Comparison of ENCODE assay signal across 26 cellular contexts in genomic region chrX:129724767-129725166, GRCh38. TPM values are rescaled to one million over a fixed set of nuclear protein-coding genes. Genes with fewer than 3 reads are reported as not detected.
DNase-seq lines count a peak whose midpoint lies in the region; ATAC-seq and TF ChIP-seq lines count a peak whose summit lies in the region.
"Had no signal": no experiment of that assay in that cellular context is flagged by ENCODE, and none has a peak within 500 bp of the region (broad histone marks: within the 10 kb centered on the region; RNA-seq: fewer than 3 reads in every experiment).

No MANE protein-coding gene starts in this region.

- DNase-seq in T-helper 1 cell (no peak), endodermal cell (peak; percentile 37), lower lobe of right lung (no peak), sigmoid colon (no peak)
- DNase-seq: Calu3, H7, KBM-7, MM.1S, NCI-H1048, NCI-H1417, NCI-H1694, NCI-H2029 treated with DMSO at 0.1 percent for 48 hours, NCI-H2227 treated with DMSO at 0.1 percent for 48 hours, NCI-H526 treated with DMSO at 0.1 percent for 48 hours, PC-9, SJCRH30 had no signal

- intact Hi-C loops in lower lobe of right lung (cut with DNase I): no loop called here
- intact Hi-C loops in sigmoid colon (cut with DNase I): no loop called here

- no peak for TF ChIP-seq POLR2A in sigmoid colon (IDR thresholded peaks at IDR 0.05)

- H3K4me3 ChIP-seq in endodermal cell (ENCODE audit: low read length) (no peak overlapping the region), lower lobe of right lung (no peak overlapping the region), sigmoid colon (no peak overlapping the region)
- H3K4me3 ChIP-seq: PC-9, SJCRH30 had no signal

- no peak for TF ChIP-seq EP300 in sigmoid colon (IDR thresholded peaks at IDR 0.05)

- WGBS in endodermal cell (ENCODE audit: insufficient coverage in 1 of 2, insufficient read length in 1 of 2), 2 experiments: 93% methylated on average over 4 of the region's 4 CpGs; no CpG with 5 or more reads in 1 of the 2 experiments
- 72 to 84% methylated on average over 4 of the region's 4 CpGs for WGBS in sigmoid colon, 2 donors

- no peaks in the 10 kb centered on the region for H3K27me3 Mint-ChIP-seq in T-helper 1 cell treated with Interleukin-12 subunit alpha and Interleukin-12 subunit beta and Interleukin-4 antibody, amounts not matched to agents 30 μg/mL and 1 μg/mL, for 36 hours (ENCODE audit: low read depth)
- no peaks in the 10 kb centered on the region for H3K27me3 Mint-ChIP-seq in endodermal cell (ENCODE audit: insufficient read depth)
- no peaks in the 10 kb centered on the region for H3K27me3 Mint-ChIP-seq in stimulated activated memory B cell treated with anti-CD40 and anti-IgM and Interleukin-4, amounts not matched to agents 10 μg/mL and 1 μg/mL and 100 μg/mL, for 72 hours

- H3K27ac Mint-ChIP-seq in T-helper 1 cell treated with Interleukin-12 subunit alpha and Interleukin-12 subunit beta and Interleukin-4 antibody, amounts not matched to agents 30 μg/mL and 1 μg/mL, for 36 hours: peak overlapping the region; percentile 34
- no peak overlapping the region for H3K27ac Mint-ChIP-seq in endodermal cell
- H3K27ac Mint-ChIP-seq in stimulated activated memory B cell treated with anti-CD40 and anti-IgM and Interleukin-4, amounts not matched to agents 10 μg/mL and 1 μg/mL and 100 μg/mL, for 72 hours: peak overlapping the region; percentile 20

- no peaks in the 10 kb centered on the region for H3K36me3 ChIP-seq in KOPT-K1 (ENCODE audit: insufficient read depth, low read length)
- no peaks in the 10 kb centered on the region for H3K36me3 ChIP-seq in endodermal cell (ENCODE audit: control insufficient read depth, insufficient read depth, low read length)
- no peaks in the 10 kb centered on the region for H3K36me3 ChIP-seq in lower lobe of right lung
- H3K36me3 ChIP-seq in sigmoid colon: no peaks in the 10 kb centered on the region
- H3K36me3 ChIP-seq: SJCRH30 had no signal

- H3K9me3 ChIP-seq in KOPT-K1 (ENCODE audit: insufficient read depth, low read length, poor library complexity, severe bottlenecking) (no peaks in the 10 kb centered on the region), endodermal cell (ENCODE audit: control insufficient read depth, low read length) (no peaks in the 10 kb centered on the region), lower lobe of right lung (no peaks in the 10 kb centered on the region), sigmoid colon (no peaks in the 10 kb centered on the region)
- H3K9me3 ChIP-seq: SJCRH30 had no signal

- H3K27ac ChIP-seq in KOPT-K1 (ENCODE audit: low read depth, low read length, poor library complexity, severe bottlenecking) (peak overlapping the region; percentile 41), endodermal cell (ENCODE audit: low read depth, low read length) (no peak overlapping the region), lower lobe of right lung (no peak overlapping the region), sigmoid colon (no peak overlapping the region)
- H3K27ac ChIP-seq: PC-9, SJCRH30 had no signal

- no peaks in the 10 kb centered on the region for H3K36me3 Mint-ChIP-seq in T-helper 1 cell treated with Interleukin-12 subunit alpha and Interleukin-12 subunit beta and Interleukin-4 antibody, amounts not matched to agents 30 μg/mL and 1 μg/mL, for 36 hours (ENCODE audit: low read depth)
- no peaks in the 10 kb centered on the region for H3K36me3 Mint-ChIP-seq in endodermal cell (ENCODE audit: low read depth)
- no peaks in the 10 kb centered on the region for H3K36me3 Mint-ChIP-seq in stimulated activated memory B cell treated with anti-CD40 and anti-IgM and Interleukin-4, amounts not matched to agents 10 μg/mL and 1 μg/mL and 100 μg/mL, for 72 hours

- H3K27me3 ChIP-seq in endodermal cell (ENCODE audit: control insufficient read depth, insufficient read depth, low read length, poor library complexity, severe bottlenecking) (no peaks in the 10 kb centered on the region), lower lobe of right lung (ENCODE audit: low read depth) (no peaks in the 10 kb centered on the region), sigmoid colon (no peaks in the 10 kb centered on the region)
- H3K27me3 ChIP-seq: SJCRH30 had no signal

- ATAC-seq in stimulated activated memory B cell treated with anti-CD40 and anti-IgM and Interleukin-4, amounts not matched to agents 10 μg/mL and 1 μg/mL and 100 μg/mL, for 72 hours: no peak
- ATAC-seq in lower lobe of right lung: no peak
- ATAC-seq: Right ventricle myocardium inferior had no signal

- H3K9ac ChIP-seq in endodermal cell (ENCODE audit: extremely low read depth, low read length, poor library complexity, severe bottlenecking): no peak overlapping the region

- no peak for TF ChIP-seq CTCF in endodermal cell (conservative IDR thresholded peaks at IDR 0.05)
- no peak for TF ChIP-seq CTCF in lower lobe of right lung (IDR thresholded peaks at IDR 0.05)
- no peak for TF ChIP-seq CTCF in sigmoid colon (IDR thresholded peaks at IDR 0.05)

- no peaks in the 10 kb centered on the region for H3K9me3 Mint-ChIP-seq in T-helper 1 cell treated with Interleukin-12 subunit alpha and Interleukin-12 subunit beta and Interleukin-4 antibody, amounts not matched to agents 30 μg/mL and 1 μg/mL, for 36 hours
- peaks cover 4% of the 10 kb centered on the region for H3K9me3 Mint-ChIP-seq in endodermal cell
- H3K9me3 Mint-ChIP-seq in stimulated activated memory B cell treated with anti-CD40 and anti-IgM and Interleukin-4, amounts not matched to agents 10 μg/mL and 1 μg/mL and 100 μg/mL, for 72 hours: no peaks in the 10 kb centered on the region

- peaks cover 26% of the 10 kb centered on the region for H3K4me1 Mint-ChIP-seq in T-helper 1 cell treated with Interleukin-12 subunit alpha and Interleukin-12 subunit beta and Interleukin-4 antibody, amounts not matched to agents 30 μg/mL and 1 μg/mL, for 36 hours (ENCODE audit: low read depth)
- H3K4me1 Mint-ChIP-seq in endodermal cell: peaks cover 11% of the 10 kb centered on the region
- H3K4me1 Mint-ChIP-seq in stimulated activated memory B cell treated with anti-CD40 and anti-IgM and Interleukin-4, amounts not matched to agents 10 μg/mL and 1 μg/mL and 100 μg/mL, for 72 hours: peaks cover 13% of the 10 kb centered on the region

- no peak overlapping the region for H3K4me3 Mint-ChIP-seq in T-helper 1 cell treated with Interleukin-12 subunit alpha and Interleukin-12 subunit beta and Interleukin-4 antibody, amounts not matched to agents 30 μg/mL and 1 μg/mL, for 36 hours
- H3K4me3 Mint-ChIP-seq in endodermal cell: no peak overlapping the region
- H3K4me3 Mint-ChIP-seq in stimulated activated memory B cell treated with anti-CD40 and anti-IgM and Interleukin-4, amounts not matched to agents 10 μg/mL and 1 μg/mL and 100 μg/mL, for 72 hours: no peak overlapping the region

- H3K4me1 ChIP-seq in endodermal cell (ENCODE audit: control insufficient read depth, insufficient read depth, low read length): no peaks in the 10 kb centered on the region
- H3K4me1 ChIP-seq in lower lobe of right lung: no peaks in the 10 kb centered on the region
- no peaks in the 10 kb centered on the region for H3K4me1 ChIP-seq in sigmoid colon
- H3K4me1 ChIP-seq: SJCRH30 had no signal

RNA-seq across cellular contexts. Expression of gene XPNPEP2, which starts 14.0 kb away (rescaled TPM):
- total RNA-seq in endodermal cell (under 1 TPM; 0.20 to 0.31 TPM), lower lobe of right lung (2.9 TPM), sigmoid colon (10 to 100 TPM in 1 of 4 donors, 1 to 10 TPM in 3; 2.6 to 11.1 (median 4.7) TPM)
- 0.25 TPM for polyA plus RNA-seq in endodermal cell (2013, experiment 1 of 2)
- polyA plus RNA-seq in endodermal cell (2013, experiment 2 of 2): 0.46 TPM
- polyA plus RNA-seq in sigmoid colon: 1 to 10 TPM; 1.8 to 3.3 (median 2.5) TPM
- total RNA-seq: A172, Calu3, Daoy, G401, NCI-H460, PC-9, RPMI7951 had no signal

RNA-seq across cellular contexts. Expression of gene SASH3, which starts 55.0 kb away (rescaled TPM):
- total RNA-seq in endodermal cell: not detected
- polyA plus RNA-seq in endodermal cell (2013, experiment 1 of 2): not detected
- polyA plus RNA-seq in endodermal cell (2013, experiment 2 of 2): not detected
- 74.9 TPM for total RNA-seq in lower lobe of right lung
- total RNA-seq in sigmoid colon: 1 to 10 TPM; 1.7 to 8.7 (median 5.9) TPM
- 10 to 100 TPM in 2 of 3 donors, 1 to 10 TPM in 1; 6.2 to 48.3 (median 13.2) TPM for polyA plus RNA-seq in sigmoid colon
- total RNA-seq: A172, Calu3, Daoy, G401, H7, NCI-H460, PC-9, RPMI7951, SJCRH30 had no signal
- polyA plus RNA-seq: BJ had no signal
